In the genomic region with DNA sequence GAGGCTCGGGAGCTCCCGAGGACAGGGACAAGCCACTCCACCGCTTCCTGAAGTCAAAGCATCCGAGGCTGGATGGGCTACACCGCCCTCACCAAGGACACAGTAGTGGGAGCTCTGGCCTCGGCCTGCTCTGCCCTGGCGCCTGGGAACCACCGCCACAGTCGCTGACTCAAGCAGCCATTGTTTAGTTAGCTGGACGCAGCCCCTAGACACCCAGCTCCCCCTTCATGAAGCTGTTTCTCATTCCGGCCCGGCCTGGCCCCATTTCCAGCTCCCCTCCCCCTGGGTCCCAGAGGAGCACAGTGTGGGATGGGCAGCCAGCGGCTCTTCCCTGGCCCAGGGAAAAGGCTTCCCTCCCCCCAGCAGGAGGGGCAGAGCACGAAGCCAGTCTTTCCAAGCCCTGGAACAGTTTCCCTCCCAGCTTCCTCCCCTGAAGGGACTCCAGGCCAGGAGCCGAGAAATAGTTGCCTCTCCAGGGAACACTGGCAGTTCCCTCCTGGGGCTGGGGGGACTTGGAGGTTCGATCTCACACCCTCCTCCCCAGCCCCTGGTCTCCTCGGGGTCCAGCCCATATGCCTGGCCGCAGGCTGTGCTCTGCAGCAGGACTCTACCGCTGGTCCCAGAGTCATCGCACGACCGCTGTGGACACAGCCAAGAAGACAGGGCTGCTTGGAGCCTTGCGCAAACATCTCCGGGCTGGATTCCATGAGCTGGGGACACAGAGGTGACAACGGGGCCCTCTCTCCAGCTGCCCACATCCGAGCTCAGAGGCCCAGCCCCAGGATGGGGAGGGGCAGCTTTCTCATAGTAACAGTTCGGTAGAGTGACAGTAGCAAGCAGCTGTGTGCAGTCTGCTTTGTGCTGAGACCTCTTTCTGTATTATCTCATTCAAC, we compare ENCODE assay signal across 8 cellular contexts. TPM values are rescaled to one million over a fixed set of nuclear protein-coding genes. Genes with fewer than 3 reads are reported as not detected.
DNase-seq lines count a peak whose midpoint lies in the region; ATAC-seq and TF ChIP-seq lines count a peak whose summit lies in the region.

No MANE protein-coding gene starts in this region.

- no peaks in the 10 kb centered on the region for H3K9me3 ChIP-seq in mucosa of stomach (ENCODE audit: control insufficient read depth, low read length)

- no peak overlapping the region for H3K4me3 ChIP-seq in mucosa of stomach (ENCODE audit: low read length)

- no peak for TF ChIP-seq POLR2A in erythroblast (IDR thresholded peaks at IDR 0.05; ENCODE audit: low read length)

- ATAC-seq in GM19023 (IDR thresholded peaks at IDR 0.05; ENCODE audit: unreplicated experiment), result no peak
- no peak for ATAC-seq in activated naive CD4-positive, alpha-beta T cell treated with anti-CD3 and anti-CD28 coated beads, Interleukin-2, amount 50 U/mL, for 72 hours
- no peak for ATAC-seq in HG02840 (IDR thresholded peaks at IDR 0.05; ENCODE audit: low FRiP score, unreplicated experiment)

- no peaks in the 10 kb centered on the region for H3K36me3 Mint-ChIP-seq in activated naive CD4-positive, alpha-beta T cell treated with anti-CD3 and anti-CD28 coated beads, Interleukin-2, amount 50 U/mL, for 72 hours

- no peak overlapping the region for H3K27ac Mint-ChIP-seq in activated naive CD4-positive, alpha-beta T cell treated with anti-CD3 and anti-CD28 coated beads, Interleukin-2, amount 50 U/mL, for 72 hours

- H3K9me3 Mint-ChIP-seq in activated naive CD4-positive, alpha-beta T cell treated with anti-CD3 and anti-CD28 coated beads, Interleukin-2, amount 50 U/mL, for 72 hours, result no peaks in the 10 kb centered on the region

- H3K27me3 ChIP-seq in mucosa of stomach (ENCODE audit: control insufficient read depth, insufficient read depth, low read length), result no peaks in the 10 kb centered on the region

- H3K4me1 ChIP-seq in mucosa of stomach (ENCODE audit: control insufficient read depth, insufficient read depth, low read length), result peaks cover 54% of the 10 kb centered on the region

- H3K9ac ChIP-seq in mucosa of stomach (ENCODE audit: low read length), result peak overlapping the region; percentile 9

- DNase-seq in DMS53 treated with DMSO at 0.1 percent for 48 hours (lab: John Stamatoyannopoulos, UW; ENCODE audit: unreplicated experiment), result peak; percentile 59
- DNase-seq in NOMO-1 treated with DMSO at 0.1 percent for 48 hours (lab: John Stamatoyannopoulos, UW; ENCODE audit: unreplicated experiment), result peak; percentile 54
- DNase-seq in erythroblast (lab: John Stamatoyannopoulos, UW), result peak; percentile 42 to 47
- no peak for DNase-seq in activated naive CD4-positive, alpha-beta T cell treated with anti-CD3 and anti-CD28 coated beads, Interleukin-2, amount 50 U/mL, for 72 hours (ENCODE audit: low spot score in 2 of 2)
- DNase-seq in DMS79 (lab: John Stamatoyannopoulos, UW), result no peak

- H3K36me3 ChIP-seq in mucosa of stomach (ENCODE audit: control insufficient read depth, insufficient read depth, low read length), result no peaks in the 10 kb centered on the region

RNA-seq across cellular contexts. Expression of a gene that starts 10.0 kb away (rescaled TPM):
- total RNA-seq in activated naive CD4-positive, alpha-beta T cell treated with anti-CD3 and anti-CD28 coated beads, Interleukin-2, amount 50 U/mL, for 72 hours, result 1 to 10 TPM; 3.5 to 5.7 TPM

RNA-seq across cellular contexts. Expression of a gene that starts 53.5 kb away (rescaled TPM):
- not detected for total RNA-seq in activated naive CD4-positive, alpha-beta T cell treated with anti-CD3 and anti-CD28 coated beads, Interleukin-2, amount 50 U/mL, for 72 hours

Comparison
In these comparisons a context has a peak if more than half of its experiments do, and no peak if none do; other contexts are left out.
1. DNase-seq: peak in DMS53 treated with DMSO at 0.1 percent for 48 hours (single experiment), NOMO-1 treated with DMSO at 0.1 percent for 48 hours (single experiment) and erythroblast (2 of 2); none in activated naive CD4-positive, alpha-beta T cell treated with anti-CD3 and anti-CD28 coated beads, Interleukin-2, amount 50 U/mL, for 72 hours (0 of 2) and DMS79 (single experiment).